1 cellular context compared by ENCODE assay signal in the genomic region with DNA sequence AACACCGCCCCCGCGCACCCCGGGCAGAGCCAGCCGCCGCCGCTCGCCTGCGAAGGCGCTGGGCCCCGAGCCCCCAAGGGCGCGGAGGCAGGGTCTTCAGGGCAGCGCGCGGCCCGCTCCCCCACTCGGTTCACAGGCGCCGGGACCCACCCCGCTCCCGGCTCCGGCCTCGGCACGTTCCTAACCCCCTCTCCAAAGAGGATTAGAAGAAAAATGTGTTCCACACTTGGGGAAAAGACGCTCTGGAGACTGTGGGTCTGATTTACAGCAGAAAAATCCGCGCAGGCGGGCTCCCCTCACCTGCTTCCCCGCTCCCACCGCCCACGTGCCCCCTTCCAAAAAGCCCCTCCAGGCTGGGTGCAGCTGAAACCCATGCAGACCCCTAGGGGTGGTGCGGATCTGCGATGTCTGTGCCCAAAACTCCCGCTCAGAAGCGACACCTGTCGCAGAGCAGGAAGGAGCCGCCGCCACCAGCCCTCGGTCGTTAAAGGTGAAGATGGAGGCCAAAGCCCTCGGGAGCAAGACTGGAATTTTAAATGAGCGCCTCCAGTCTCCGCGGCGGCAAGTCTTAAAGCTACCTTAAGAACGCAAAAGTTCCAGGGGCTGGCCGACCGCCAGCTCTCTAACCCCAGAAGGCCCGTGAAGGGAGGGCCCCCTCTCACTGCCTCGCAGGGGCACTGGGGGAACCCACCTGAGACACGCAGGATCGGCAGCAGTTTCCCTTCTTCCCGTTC.
TF ChIP-seq lines count a peak whose summit lies in the region.

No MANE protein-coding gene starts in this region.

TF ChIP-seq in WTC11, 78 proteins besides CTCF, POLR2A, EP300 and RAD21 (continued from another document):
- TF ChIP-seq, protein P1, sequence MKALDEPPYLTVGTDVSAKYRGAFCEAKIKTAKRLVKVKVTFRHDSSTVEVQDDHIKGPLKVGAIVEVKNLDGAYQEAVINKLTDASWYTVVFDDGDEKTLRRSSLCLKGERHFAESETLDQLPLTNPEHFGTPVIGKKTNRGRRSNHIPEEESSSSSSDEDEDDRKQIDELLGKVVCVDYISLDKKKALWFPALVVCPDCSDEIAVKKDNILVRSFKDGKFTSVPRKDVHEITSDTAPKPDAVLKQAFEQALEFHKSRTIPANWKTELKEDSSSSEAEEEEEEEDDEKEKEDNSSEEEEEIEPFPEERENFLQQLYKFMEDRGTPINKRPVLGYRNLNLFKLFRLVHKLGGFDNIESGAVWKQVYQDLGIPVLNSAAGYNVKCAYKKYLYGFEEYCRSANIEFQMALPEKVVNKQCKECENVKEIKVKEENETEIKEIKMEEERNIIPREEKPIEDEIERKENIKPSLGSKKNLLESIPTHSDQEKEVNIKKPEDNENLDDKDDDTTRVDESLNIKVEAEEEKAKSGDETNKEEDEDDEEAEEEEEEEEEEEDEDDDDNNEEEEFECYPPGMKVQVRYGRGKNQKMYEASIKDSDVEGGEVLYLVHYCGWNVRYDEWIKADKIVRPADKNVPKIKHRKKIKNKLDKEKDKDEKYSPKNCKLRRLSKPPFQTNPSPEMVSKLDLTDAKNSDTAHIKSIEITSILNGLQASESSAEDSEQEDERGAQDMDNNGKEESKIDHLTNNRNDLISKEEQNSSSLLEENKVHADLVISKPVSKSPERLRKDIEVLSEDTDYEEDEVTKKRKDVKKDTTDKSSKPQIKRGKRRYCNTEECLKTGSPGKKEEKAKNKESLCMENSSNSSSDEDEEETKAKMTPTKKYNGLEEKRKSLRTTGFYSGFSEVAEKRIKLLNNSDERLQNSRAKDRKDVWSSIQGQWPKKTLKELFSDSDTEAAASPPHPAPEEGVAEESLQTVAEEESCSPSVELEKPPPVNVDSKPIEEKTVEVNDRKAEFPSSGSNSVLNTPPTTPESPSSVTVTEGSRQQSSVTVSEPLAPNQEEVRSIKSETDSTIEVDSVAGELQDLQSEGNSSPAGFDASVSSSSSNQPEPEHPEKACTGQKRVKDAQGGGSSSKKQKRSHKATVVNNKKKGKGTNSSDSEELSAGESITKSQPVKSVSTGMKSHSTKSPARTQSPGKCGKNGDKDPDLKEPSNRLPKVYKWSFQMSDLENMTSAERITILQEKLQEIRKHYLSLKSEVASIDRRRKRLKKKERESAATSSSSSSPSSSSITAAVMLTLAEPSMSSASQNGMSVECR (CRISPR knock-in tag; IDR thresholded peaks at IDR 0.05; ENCODE audit: borderline replicate concordance): no peak
- TF ChIP-seq, protein P2, sequence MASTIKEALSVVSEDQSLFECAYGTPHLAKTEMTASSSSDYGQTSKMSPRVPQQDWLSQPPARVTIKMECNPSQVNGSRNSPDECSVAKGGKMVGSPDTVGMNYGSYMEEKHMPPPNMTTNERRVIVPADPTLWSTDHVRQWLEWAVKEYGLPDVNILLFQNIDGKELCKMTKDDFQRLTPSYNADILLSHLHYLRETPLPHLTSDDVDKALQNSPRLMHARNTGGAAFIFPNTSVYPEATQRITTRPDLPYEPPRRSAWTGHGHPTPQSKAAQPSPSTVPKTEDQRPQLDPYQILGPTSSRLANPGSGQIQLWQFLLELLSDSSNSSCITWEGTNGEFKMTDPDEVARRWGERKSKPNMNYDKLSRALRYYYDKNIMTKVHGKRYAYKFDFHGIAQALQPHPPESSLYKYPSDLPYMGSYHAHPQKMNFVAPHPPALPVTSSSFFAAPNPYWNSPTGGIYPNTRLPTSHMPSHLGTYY (CRISPR knock-in tag; IDR thresholded peaks at IDR 0.05): no peak
- TF ChIP-seq NFATC4 (CRISPR knock-in tag; IDR thresholded peaks at IDR 0.05): no peak
- TF ChIP-seq, protein P3, sequence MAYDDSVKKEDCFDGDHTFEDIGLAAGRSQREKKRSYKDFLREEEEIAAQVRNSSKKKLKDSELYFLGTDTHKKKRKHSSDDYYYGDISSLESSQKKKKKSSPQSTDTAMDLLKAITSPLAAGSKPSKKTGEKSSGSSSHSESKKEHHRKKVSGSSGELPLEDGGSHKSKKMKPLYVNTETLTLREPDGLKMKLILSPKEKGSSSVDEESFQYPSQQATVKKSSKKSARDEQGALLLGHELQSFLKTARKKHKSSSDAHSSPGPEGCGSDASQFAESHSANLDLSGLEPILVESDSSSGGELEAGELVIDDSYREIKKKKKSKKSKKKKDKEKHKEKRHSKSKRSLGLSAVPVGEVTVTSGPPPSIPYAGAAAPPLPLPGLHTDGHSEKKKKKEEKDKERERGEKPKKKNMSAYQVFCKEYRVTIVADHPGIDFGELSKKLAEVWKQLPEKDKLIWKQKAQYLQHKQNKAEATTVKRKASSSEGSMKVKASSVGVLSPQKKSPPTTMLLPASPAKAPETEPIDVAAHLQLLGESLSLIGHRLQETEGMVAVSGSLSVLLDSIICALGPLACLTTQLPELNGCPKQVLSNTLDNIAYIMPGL (CRISPR knock-in tag; IDR thresholded peaks at IDR 0.05): 0 out of 2 replicates have a peak, but pooled peaks have one; percentile 28
- TF ChIP-seq TP53 (CRISPR knock-in tag; IDR thresholded peaks at IDR 0.05): no peak
- TF ChIP-seq, protein P4, sequence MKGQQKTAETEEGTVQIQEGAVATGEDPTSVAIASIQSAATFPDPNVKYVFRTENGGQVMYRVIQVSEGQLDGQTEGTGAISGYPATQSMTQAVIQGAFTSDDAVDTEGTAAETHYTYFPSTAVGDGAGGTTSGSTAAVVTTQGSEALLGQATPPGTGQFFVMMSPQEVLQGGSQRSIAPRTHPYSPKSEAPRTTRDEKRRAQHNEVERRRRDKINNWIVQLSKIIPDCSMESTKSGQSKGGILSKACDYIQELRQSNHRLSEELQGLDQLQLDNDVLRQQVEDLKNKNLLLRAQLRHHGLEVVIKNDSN (CRISPR knock-in tag; IDR thresholded peaks at IDR 0.05): peak; percentile 43; the same call in 1 of the 2 replicates
- TF ChIP-seq MXD4 (CRISPR knock-in tag; IDR thresholded peaks at IDR 0.05; ENCODE audit: borderline replicate concordance): no peak
- no peak for TF ChIP-seq MYBL2 (CRISPR knock-in tag; IDR thresholded peaks at IDR 0.05)
- TF ChIP-seq ESRRA (CRISPR knock-in tag; IDR thresholded peaks at IDR 0.05; ENCODE audit: borderline replicate concordance): no peak
- TF ChIP-seq, protein P5, sequence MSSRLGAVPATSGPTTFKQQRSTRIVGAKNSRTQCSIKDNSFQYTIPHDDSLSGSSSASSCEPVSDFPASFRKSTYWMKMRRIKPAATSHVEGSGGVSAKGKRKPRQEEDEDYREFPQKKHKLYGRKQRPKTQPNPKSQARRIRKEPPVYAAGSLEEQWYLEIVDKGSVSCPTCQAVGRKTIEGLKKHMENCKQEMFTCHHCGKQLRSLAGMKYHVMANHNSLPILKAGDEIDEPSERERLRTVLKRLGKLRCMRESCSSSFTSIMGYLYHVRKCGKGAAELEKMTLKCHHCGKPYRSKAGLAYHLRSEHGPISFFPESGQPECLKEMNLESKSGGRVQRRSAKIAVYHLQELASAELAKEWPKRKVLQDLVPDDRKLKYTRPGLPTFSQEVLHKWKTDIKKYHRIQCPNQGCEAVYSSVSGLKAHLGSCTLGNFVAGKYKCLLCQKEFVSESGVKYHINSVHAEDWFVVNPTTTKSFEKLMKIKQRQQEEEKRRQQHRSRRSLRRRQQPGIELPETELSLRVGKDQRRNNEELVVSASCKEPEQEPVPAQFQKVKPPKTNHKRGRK (CRISPR knock-in tag; IDR thresholded peaks at IDR 0.05; ENCODE audit: borderline replicate concordance): no peak
- TF ChIP-seq, protein P6, sequence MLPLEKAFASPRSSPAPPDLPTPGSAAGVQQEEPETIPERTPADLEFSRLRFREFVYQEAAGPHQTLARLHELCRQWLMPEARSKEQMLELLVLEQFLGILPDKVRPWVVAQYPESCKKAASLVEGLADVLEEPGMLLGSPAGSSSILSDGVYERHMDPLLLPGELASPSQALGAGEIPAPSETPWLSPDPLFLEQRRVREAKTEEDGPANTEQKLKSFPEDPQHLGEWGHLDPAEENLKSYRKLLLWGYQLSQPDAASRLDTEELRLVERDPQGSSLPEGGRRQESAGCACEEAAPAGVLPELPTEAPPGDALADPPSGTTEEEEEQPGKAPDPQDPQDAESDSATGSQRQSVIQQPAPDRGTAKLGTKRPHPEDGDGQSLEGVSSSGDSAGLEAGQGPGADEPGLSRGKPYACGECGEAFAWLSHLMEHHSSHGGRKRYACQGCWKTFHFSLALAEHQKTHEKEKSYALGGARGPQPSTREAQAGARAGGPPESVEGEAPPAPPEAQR (CRISPR knock-in tag; IDR thresholded peaks at IDR 0.05): no peak
- TF ChIP-seq NR1H2 (CRISPR knock-in tag; IDR thresholded peaks at IDR 0.05): no peak
